ENCODE assay signal across 8 cellular contexts in the genomic region with DNA sequence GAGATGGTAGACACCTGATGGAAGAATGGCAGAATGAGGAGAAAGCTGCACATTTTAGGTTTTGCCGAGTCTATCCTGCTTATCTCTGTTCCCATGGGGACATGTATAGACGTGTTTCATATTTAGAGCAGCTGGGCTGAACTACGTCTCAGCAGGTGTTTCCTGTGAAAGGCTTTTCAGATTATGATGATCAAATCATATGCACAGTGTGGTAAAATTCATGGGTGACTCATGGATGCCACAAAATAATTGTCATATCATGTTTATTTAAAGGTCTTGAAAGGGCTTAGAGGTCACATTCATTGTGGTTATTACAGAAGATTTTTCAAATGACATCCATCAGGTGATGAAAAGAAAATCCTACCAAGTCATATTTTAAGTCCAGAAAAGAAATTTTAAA.
A peak's percentile ranks its signal among the peaks of the same experiment; 100 is the strongest.
DNase-seq lines count a peak whose midpoint lies in the region; ATAC-seq and FAIRE-seq lines count a peak whose summit lies in the region.

No MANE protein-coding gene starts in this region.

- H3K4me1 Mint-ChIP-seq in activated naive CD4-positive, alpha-beta T cell treated with anti-CD3 and anti-CD28 coated beads for 36 hours (ENCODE audit: low read depth) = peaks cover 41% of the 10 kb centered on the region
- peaks cover 2% of the 10 kb centered on the region for H3K4me1 Mint-ChIP-seq in memory B cell

- peak overlapping the region; percentile 75 for H3K27ac Mint-ChIP-seq in activated naive CD4-positive, alpha-beta T cell treated with anti-CD3 and anti-CD28 coated beads for 36 hours
- no peak overlapping the region for H3K27ac Mint-ChIP-seq in memory B cell

- ATAC-seq in HG02970 (IDR thresholded peaks at IDR 0.05; ENCODE audit: low FRiP score, unreplicated experiment) = peak; percentile 87
- ATAC-seq in memory B cell (ENCODE audit: low read depth) = peak; percentile 44

- H3K4me3 Mint-ChIP-seq in activated naive CD4-positive, alpha-beta T cell treated with anti-CD3 and anti-CD28 coated beads for 36 hours = no peak overlapping the region
- H3K4me3 Mint-ChIP-seq in memory B cell = no peak overlapping the region

- intact Hi-C loops in activated naive CD4-positive, alpha-beta T cell treated with anti-CD3 and anti-CD28 coated beads for 36 hours (cut with micrococcal nuclease) = loop anchor here (1.0 to 5.0 kb wide), 7 partner anchors 8 to 215 kb away; no protein-coding TSS in a partner anchor

- peak; percentile 68 for DNase-seq in activated naive CD4-positive, alpha-beta T cell treated with anti-CD3 and anti-CD28 coated beads for 36 hours
- no peak for DNase-seq in activated naive CD4-positive, alpha-beta T cell (lab: John Stamatoyannopoulos, UW)
- peak; percentile 11 for DNase-seq in RKO (ENCODE audit: low spot score)
- DNase-seq in memory B cell (ENCODE audit: low spot score in 2 of 2) = no peak
- no peak for DNase-seq in NCI-H524 treated with DMSO at 0.1 percent for 48 hours (lab: John Stamatoyannopoulos, UW)
- DNase-seq in HTR-8/SVneo (ENCODE audit: insufficient read length, low spot score) = no peak
- DNase-seq in iPS-NIHi7 (ENCODE audit: extremely low spot score) = no peak

- CTCF ChIA-PET in activated naive CD4-positive, alpha-beta T cell treated with anti-CD3 and anti-CD28 coated beads for 36 hours (lab: Charles Lee) = interaction anchor here (0.6 to 7.6 kb wide), 4 partner anchors 11 to 77 kb away, joined by 3 to 41 read pairs (median 6); no protein-coding TSS in a partner anchor

- no peaks in the 10 kb centered on the region for H3K36me3 Mint-ChIP-seq in activated naive CD4-positive, alpha-beta T cell treated with anti-CD3 and anti-CD28 coated beads for 36 hours (ENCODE audit: low read depth)
- H3K36me3 Mint-ChIP-seq in memory B cell = no peaks in the 10 kb centered on the region

- H3K9me3 Mint-ChIP-seq in activated naive CD4-positive, alpha-beta T cell treated with anti-CD3 and anti-CD28 coated beads for 36 hours = no peaks in the 10 kb centered on the region
- no peaks in the 10 kb centered on the region for H3K9me3 Mint-ChIP-seq in memory B cell

- FAIRE-seq in HTR-8/SVneo (lab: Jason Lieb, UNC) = no peak

- peaks cover 3% of the 10 kb centered on the region for H3K27me3 Mint-ChIP-seq in activated naive CD4-positive, alpha-beta T cell treated with anti-CD3 and anti-CD28 coated beads for 36 hours (ENCODE audit: low read depth)
- peaks cover 1% of the 10 kb centered on the region for H3K27me3 Mint-ChIP-seq in memory B cell

Comparison
In these comparisons a context has a peak if more than half of its experiments do, and no peak if none do; other contexts are left out.
1. DNase-seq: peak in activated naive CD4-positive, alpha-beta T cell treated with anti-CD3 and anti-CD28 coated beads for 36 hours (single experiment) and RKO (single experiment); none in activated naive CD4-positive, alpha-beta T cell (0 of 4), memory B cell (0 of 2), NCI-H524 treated with DMSO at 0.1 percent for 48 hours (single experiment), HTR-8/SVneo (single experiment) and iPS-NIHi7 (single experiment).